19 cellular contexts compared by ENCODE assay signal in the genomic region with DNA sequence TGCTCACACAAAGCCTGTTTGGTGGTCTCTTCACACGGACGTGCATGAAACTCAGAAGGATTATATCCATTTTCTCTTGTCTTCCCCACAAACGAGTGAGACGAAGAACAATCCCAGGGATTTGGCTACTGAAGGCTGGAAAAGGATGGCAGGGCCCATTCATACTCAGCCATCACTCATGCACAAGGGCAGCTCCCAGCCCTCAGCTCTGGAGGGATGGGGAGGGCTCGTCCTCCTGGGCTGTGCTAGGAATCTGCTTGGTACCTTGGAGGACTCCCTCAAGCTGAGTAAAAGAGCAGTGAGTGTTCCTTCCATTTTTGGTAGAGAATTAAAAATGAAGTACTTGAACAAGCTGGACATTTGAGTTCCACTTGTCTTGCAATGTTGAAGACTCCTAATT.
"Had no signal": no experiment of that assay in that cellular context is flagged by ENCODE, and none has a peak within 500 bp of the region (broad histone marks: within the 10 kb centered on the region; RNA-seq: fewer than 3 reads in every experiment).

No MANE protein-coding gene starts in this region.

- H3K36me3 Mint-ChIP-seq: naive thymus-derived CD4-positive, alpha-beta T cell had no signal

- H3K27me3 ChIP-seq: esophagus muscularis mucosa, gastrocnemius medialis, tibial artery had no signal

- H3K4me3 Mint-ChIP-seq: naive thymus-derived CD4-positive, alpha-beta T cell; nephron progenitor cell had no signal

- H3K4me3 ChIP-seq: esophagus muscularis mucosa, gastrocnemius medialis, heart right ventricle, lung, skin epidermis, tibial artery had no signal

- H3K36me3 ChIP-seq: esophagus muscularis mucosa, gastrocnemius medialis, heart right ventricle, tibial artery had no signal

- H3K27ac Mint-ChIP-seq: naive thymus-derived CD4-positive, alpha-beta T cell; nephron progenitor cell had no signal

- H3K4me1 Mint-ChIP-seq: nephron progenitor cell had no signal

- H3K4me1 ChIP-seq: esophagus muscularis mucosa, gastrocnemius medialis, heart right ventricle, tibial artery had no signal

- ATAC-seq: gastrocnemius medialis; heart right ventricle; left colon; left ventricle myocardium superior; naive thymus-derived CD4-positive, alpha-beta T cell; sciatic nerve had no signal

- H3K27ac ChIP-seq: epithelial cell of prostate, esophagus muscularis mucosa, gastrocnemius medialis, heart right ventricle, skin epidermis, tibial artery had no signal

- H3K9me3 Mint-ChIP-seq: naive thymus-derived CD4-positive, alpha-beta T cell; nephron progenitor cell had no signal

- H3K9me3 ChIP-seq: esophagus muscularis mucosa, gastrocnemius medialis, heart right ventricle, tibial artery had no signal

- DNase-seq: effector memory CD4-positive, alpha-beta T cell; gastrocnemius medialis; heart right ventricle; hypothalamus; left colon; left ventricle myocardium superior; mesenchymal stem cell; naive thymus-derived CD4-positive, alpha-beta T cell; nephron progenitor cell; posterior cingulate gyrus; stimulated activated CD4-positive, alpha-beta T cell treated with anti-CD3 and anti-CD28 coated beads, Interleukin-2, amount 100 ng/mL, for 24 hours; stimulated activated CD4-positive, alpha-beta T cell treated with anti-CD3 and anti-CD28 coated beads, Interleukin-4, amount 100 ng/mL, for 4 hours; stimulated activated naive CD4-positive, alpha-beta T cell treated with Interleukin-2 at 50 U/mL for 16 hours; tibial artery had no signal
